In genomic region chr4:22473268-22473667, GRCh38 we compare ENCODE assay signal across 16 cellular contexts. TPM values are rescaled to one million over a fixed set of nuclear protein-coding genes. Genes with fewer than 3 reads are reported as not detected.
DNase-seq lines count a peak whose midpoint lies in the region; ATAC-seq, FAIRE-seq and TF ChIP-seq lines count a peak whose summit lies in the region.
"Had no signal": no experiment of that assay in that cellular context is flagged by ENCODE, and none has a peak within 500 bp of the region (broad histone marks: within the 10 kb centered on the region; RNA-seq: fewer than 3 reads in every experiment).

No MANE protein-coding gene starts in this region.

- H3K9me3 Mint-ChIP-seq in chondrocyte (ENCODE audit: low read depth): peaks cover 6% of the 10 kb centered on the region
- H3K9me3 Mint-ChIP-seq: activated CD4-positive, alpha-beta memory T cell treated with anti-CD3 and anti-CD28 coated beads for 36 hours; activated T-helper 2 cell treated with anti-CD3 and anti-CD28 coated beads, Interferon-gamma antibody, Interleukin-2, Interleukin-4, amounts not matched to agents 10 μg/mL and 5 μg/mL and 100 μg/mL, durations not matched to agents 14 hours and 24 hours and 36 hours; stimulated activated memory B cell treated with anti-CD40 and anti-IgM and Interleukin-4, amounts not matched to agents 10 μg/mL and 1 μg/mL and 100 μg/mL, for 72 hours had no signal

- H3K27me3 ChIP-seq in bronchial epithelial cell (ENCODE audit: control insufficient read depth, insufficient read depth, low read length): no peaks in the 10 kb centered on the region
- no peaks in the 10 kb centered on the region for H3K27me3 ChIP-seq in kidney epithelial cell (ENCODE audit: control insufficient read depth, insufficient read depth, low read length)
- no peaks in the 10 kb centered on the region for H3K27me3 ChIP-seq in ascending aorta
- H3K27me3 ChIP-seq in body of pancreas: no peaks in the 10 kb centered on the region
- H3K27me3 ChIP-seq: cardiac muscle cell had no signal

- peaks cover 9% of the 10 kb centered on the region for H3K36me3 Mint-ChIP-seq in chondrocyte (ENCODE audit: low read depth)
- H3K36me3 Mint-ChIP-seq: activated CD4-positive, alpha-beta memory T cell treated with anti-CD3 and anti-CD28 coated beads for 36 hours; stimulated activated memory B cell treated with anti-CD40 and anti-IgM and Interleukin-4, amounts not matched to agents 10 μg/mL and 1 μg/mL and 100 μg/mL, for 72 hours had no signal

- H3K4me3 Mint-ChIP-seq in chondrocyte (ENCODE audit: unreplicated experiment): no peak overlapping the region
- H3K4me3 Mint-ChIP-seq: activated CD4-positive, alpha-beta memory T cell treated with anti-CD3 and anti-CD28 coated beads for 36 hours; stimulated activated memory B cell treated with anti-CD40 and anti-IgM and Interleukin-4, amounts not matched to agents 10 μg/mL and 1 μg/mL and 100 μg/mL, for 72 hours had no signal

- ATAC-seq in HG03378 (IDR thresholded peaks at IDR 0.05; ENCODE audit: unreplicated experiment): no peak
- ATAC-seq in body of pancreas: no peak
- ATAC-seq: stimulated activated memory B cell treated with anti-CD40 and anti-IgM and Interleukin-4, amounts not matched to agents 10 μg/mL and 1 μg/mL and 100 μg/mL, for 72 hours had no signal

- TF ChIP-seq CTCF in bronchial epithelial cell (IDR thresholded peaks at IDR 0.05; ENCODE audit: insufficient read depth, low read length, severe bottlenecking) (no peak), kidney epithelial cell (IDR thresholded peaks at IDR 0.05; ENCODE audit: insufficient read depth, low read length, poor library complexity, severe bottlenecking) (no peak), ascending aorta (IDR thresholded peaks at IDR 0.05) (no peak), body of pancreas (IDR thresholded peaks at IDR 0.05) (no peak), chondrocyte (IDR thresholded peaks at IDR 0.05) (no peak)

- H3K27me3 Mint-ChIP-seq in chondrocyte (ENCODE audit: low read depth): no peaks in the 10 kb centered on the region
- H3K27me3 Mint-ChIP-seq: activated CD4-positive, alpha-beta memory T cell treated with anti-CD3 and anti-CD28 coated beads for 36 hours; stimulated activated memory B cell treated with anti-CD40 and anti-IgM and Interleukin-4, amounts not matched to agents 10 μg/mL and 1 μg/mL and 100 μg/mL, for 72 hours had no signal

- H3K9me3 ChIP-seq in ascending aorta: no peaks in the 10 kb centered on the region
- H3K9me3 ChIP-seq in body of pancreas: no peaks in the 10 kb centered on the region

- H3K4me1 ChIP-seq in ascending aorta (peaks cover 0 to 7% of the 10 kb centered on the region in 2 donors), body of pancreas (peaks cover 27% of the 10 kb centered on the region)

- no peak for TF ChIP-seq POLR2A in body of pancreas (IDR thresholded peaks at IDR 0.05)

- intact Hi-C loops in ascending aorta (cut with DNase I): no loop called here
- intact Hi-C loops in body of pancreas (cut with DNase I): no loop called here

- no peak overlapping the region for H3K4me3 ChIP-seq in bronchial epithelial cell (ENCODE audit: low read depth, low read length)
- H3K4me3 ChIP-seq in kidney epithelial cell (ENCODE audit: low read depth, low read length): no peak overlapping the region
- H3K4me3 ChIP-seq in ascending aorta: no peak overlapping the region
- H3K4me3 ChIP-seq in body of pancreas: no peak overlapping the region
- H3K4me3 ChIP-seq: cardiac muscle cell had no signal

- no peak overlapping the region for H3K27ac Mint-ChIP-seq in chondrocyte (ENCODE audit: unreplicated experiment)
- H3K27ac Mint-ChIP-seq: activated CD4-positive, alpha-beta memory T cell treated with anti-CD3 and anti-CD28 coated beads for 36 hours; activated T-helper 2 cell treated with anti-CD3 and anti-CD28 coated beads, Interferon-gamma antibody, Interleukin-2, Interleukin-4, amounts not matched to agents 10 μg/mL and 5 μg/mL and 100 μg/mL, durations not matched to agents 14 hours and 24 hours and 36 hours; stimulated activated memory B cell treated with anti-CD40 and anti-IgM and Interleukin-4, amounts not matched to agents 10 μg/mL and 1 μg/mL and 100 μg/mL, for 72 hours had no signal

- H3K4me1 Mint-ChIP-seq in chondrocyte (ENCODE audit: low read depth): peaks cover 28% of the 10 kb centered on the region
- H3K4me1 Mint-ChIP-seq: stimulated activated memory B cell treated with anti-CD40 and anti-IgM and Interleukin-4, amounts not matched to agents 10 μg/mL and 1 μg/mL and 100 μg/mL, for 72 hours had no signal

- H3K36me3 ChIP-seq in bronchial epithelial cell (ENCODE audit: control insufficient read depth, insufficient read depth, low read length): peaks cover 2% of the 10 kb centered on the region
- no peaks in the 10 kb centered on the region for H3K36me3 ChIP-seq in kidney epithelial cell (ENCODE audit: control insufficient read depth, insufficient read depth, low read length)
- peaks cover 0 to 5% of the 10 kb centered on the region in 2 donors for H3K36me3 ChIP-seq in ascending aorta
- H3K36me3 ChIP-seq in body of pancreas (replicated peaks in 1 of 2; ENCODE audit: insufficient read depth in 1 of 2, low read depth in 2 of 2): no peaks in the 10 kb centered on the region

- H3K27ac ChIP-seq in ascending aorta (no peak overlapping the region), body of pancreas (no peak overlapping the region)

- FAIRE-seq in bronchial epithelial cell (lab: Jason Lieb, UNC): no peak

- DNase-seq in AG20443 (ENCODE audit: low spot score) (peak; percentile 24), M059J (ENCODE audit: low read depth) (peak; percentile 50), bronchial epithelial cell (ENCODE audit: low read depth) (peak; percentile 93), kidney epithelial cell (ENCODE audit: low read depth) (peak; percentile 52), ascending aorta (ENCODE audit: low spot score in 2 of 2) (no peak), body of pancreas (no peak), chondrocyte (ENCODE audit: low spot score) (no peak)
- DNase-seq: activated CD4-positive, alpha-beta memory T cell treated with anti-CD3 and anti-CD28 coated beads for 36 hours; NCI-H1436 treated with DMSO at 0.1 percent for 48 hours; NCI-H524 treated with DMSO at 0.1 percent for 48 hours; stimulated activated CD4-positive, alpha-beta T cell treated with anti-CD3 and anti-CD28 coated beads, Interleukin-2, amount 100 ng/mL, for 48 hours; T1000 had no signal

- 50 to 59% methylated on average over 4 of the region's 4 CpGs for WGBS in body of pancreas, 2 donors

RNA-seq across cellular contexts. Expression of gene ADGRA3, which starts 42.6 kb away (rescaled TPM):
- 16.1 and 22.4 TPM in 2 replicates for total RNA-seq in M059J (2014; rRNA removed; shearing (Covaris generic))
- total RNA-seq in bronchial epithelial cell (24.2 and 34.2 TPM in 2 replicates), kidney epithelial cell (23.2 and 30.5 TPM in 2 replicates), ascending aorta (2.2 TPM), body of pancreas (10 to 100 TPM; 29.3 to 45.9 TPM), chondrocyte (27.8 to 39.6 TPM (median 28.3 TPM) in 3 replicates)

Comparison
In these comparisons a context has a peak if more than half of its experiments do, and no peak if none do; other contexts are left out.
1. DNase-seq: peak in AG20443 (single experiment), M059J (single experiment), bronchial epithelial cell (single experiment) and kidney epithelial cell (single experiment); none in ascending aorta (0 of 2), body of pancreas (0 of 4) and chondrocyte (single experiment).